In genomic region chr2:228048838-228049490, GRCh38 we compare ENCODE assay signal across 8 cellular contexts.
DNase-seq lines count a peak whose midpoint lies in the region; ATAC-seq and TF ChIP-seq lines count a peak whose summit lies in the region.

No MANE protein-coding gene starts in this region.

- no peak overlapping the region for H3K4me3 ChIP-seq in mucosa of descending colon

- intact Hi-C loops in mucosa of descending colon (cut with DNase I, micrococcal nuclease): loop anchor here in 1 of 2 donors (5.0 kb wide), 1 partner anchor 608 kb away; no protein-coding TSS in a partner anchor

- no peaks in the 10 kb centered on the region for H3K4me1 ChIP-seq in mucosa of descending colon (ENCODE audit: low read depth)

- peak; percentile 61 for ATAC-seq in HG03039 (IDR thresholded peaks at IDR 0.05; ENCODE audit: unreplicated experiment)
- ATAC-seq in mucosa of descending colon: peak; percentile 83

- TF ChIP-seq CTCF in mucosa of descending colon (IDR thresholded peaks at IDR 0.05): no peak

- no peaks in the 10 kb centered on the region for H3K36me3 ChIP-seq in mucosa of descending colon (ENCODE audit: low read depth)

- no peaks in the 10 kb centered on the region for H3K9me3 ChIP-seq in mucosa of descending colon

- DNase-seq in ELR (ENCODE audit: low read depth) (peak; percentile 83), NCI-H748 treated with DMSO at 0.1 percent for 48 hours (lab: John Stamatoyannopoulos, UW) (peak; percentile 16), epidermal melanocyte (ENCODE audit: insufficient read length, low spot score) (peak; percentile 58), mucosa of descending colon (peak in 1 of 3 donors; percentile 26), GM19240 (ENCODE audit: insufficient read length, low spot score) (no peak), UCSD-AML1 (lab: John Stamatoyannopoulos, UW; ENCODE audit: unreplicated experiment) (no peak)
- no peak for DNase-seq in activated CD4-positive, alpha-beta T cell treated with anti-CD3 and anti-CD28 coated beads, Interleukin-2, amount 50 U/mL, for 4 hours

Comparison
In these comparisons a context has a peak if more than half of its experiments do, and no peak if none do; other contexts are left out.
1. DNase-seq: peak in ELR (single experiment), NCI-H748 treated with DMSO at 0.1 percent for 48 hours (single experiment) and epidermal melanocyte (single experiment); none in GM19240 (single experiment), activated CD4-positive, alpha-beta T cell treated with anti-CD3 and anti-CD28 coated beads, Interleukin-2, amount 50 U/mL, for 4 hours (0 of 2) and UCSD-AML1 (single experiment).